ENCODE assay signal across 12 cellular contexts in genomic region chr4:123976285-123976684, GRCh38.
DNase-seq lines count a peak whose midpoint lies in the region; ATAC-seq and TF ChIP-seq lines count a peak whose summit lies in the region.
"Had no signal": no experiment of that assay in that cellular context is flagged by ENCODE, and none has a peak within 500 bp of the region (broad histone marks: within the 10 kb centered on the region; RNA-seq: fewer than 3 reads in every experiment).

No MANE protein-coding gene starts in this region.

- H3K27me3 Mint-ChIP-seq in brain (no peaks in the 10 kb centered on the region), mesothelial cell of epicardium (ENCODE audit: low read depth) (no peaks in the 10 kb centered on the region)
- H3K27me3 Mint-ChIP-seq in activated T-cell treated with anti-CD3 and anti-CD28 coated beads, Interleukin-2, amount 50 U/mL, for 24 hours: no peaks in the 10 kb centered on the region
- H3K27me3 Mint-ChIP-seq: activated B cell treated with CpG ODN at 0.5 μM for 24 hours had no signal

- no peak for TF ChIP-seq POLR2A in GM18505 (IDR thresholded peaks at IDR 0.05; ENCODE audit: borderline replicate concordance, extremely low read depth, insufficient read depth, insufficient read length)

- peaks cover 14 to 43% (median 35%) of the 10 kb centered on the region in 5 experiments for H3K9me3 Mint-ChIP-seq in brain
- peaks cover 20% of the 10 kb centered on the region for H3K9me3 Mint-ChIP-seq in mesothelial cell of epicardium
- H3K9me3 Mint-ChIP-seq in activated T-cell treated with anti-CD3 and anti-CD28 coated beads, Interleukin-2, amount 50 U/mL, for 24 hours: no peaks in the 10 kb centered on the region
- H3K9me3 Mint-ChIP-seq: activated B cell treated with CpG ODN at 0.5 μM for 24 hours had no signal

- no peak for ATAC-seq in GM18505 (IDR thresholded peaks at IDR 0.05; ENCODE audit: unreplicated experiment)

- peaks cover 10% of the 10 kb centered on the region for H3K36me3 Mint-ChIP-seq in brain
- peaks cover 2% of the 10 kb centered on the region for H3K36me3 Mint-ChIP-seq in mesothelial cell of epicardium
- H3K36me3 Mint-ChIP-seq in activated T-cell treated with anti-CD3 and anti-CD28 coated beads, Interleukin-2, amount 50 U/mL, for 24 hours (ENCODE audit: low read depth): no peaks in the 10 kb centered on the region
- H3K36me3 Mint-ChIP-seq: activated naive CD4-positive, alpha-beta T cell treated with anti-CD3 and anti-CD28 coated beads, Interleukin-2, amount 50 U/mL, for 24 hours had no signal

- H3K4me1 Mint-ChIP-seq in brain (peaks cover 34% of the 10 kb centered on the region), mesothelial cell of epicardium (peaks cover 21% of the 10 kb centered on the region)
- H3K4me1 Mint-ChIP-seq in activated T-cell treated with anti-CD3 and anti-CD28 coated beads, Interleukin-2, amount 50 U/mL, for 24 hours (ENCODE audit: low read depth): no peaks in the 10 kb centered on the region
- H3K4me1 Mint-ChIP-seq: activated naive CD4-positive, alpha-beta T cell treated with anti-CD3 and anti-CD28 coated beads, Interleukin-2, amount 50 U/mL, for 24 hours had no signal

- H3K4me3 Mint-ChIP-seq in brain (peak overlapping the region in 3 of 5 experiments; percentile 1 to 6 (median 4)), mesothelial cell of epicardium (no peak overlapping the region)
- H3K4me3 Mint-ChIP-seq in activated T-cell treated with anti-CD3 and anti-CD28 coated beads, Interleukin-2, amount 50 U/mL, for 24 hours: no peak overlapping the region
- H3K4me3 Mint-ChIP-seq: activated B cell treated with CpG ODN at 0.5 μM for 24 hours; activated naive CD4-positive, alpha-beta T cell treated with anti-CD3 and anti-CD28 coated beads, Interleukin-2, amount 50 U/mL, for 24 hours had no signal

- DNase-seq in DMS153 treated with DMSO at 0.1 percent for 48 hours (lab: John Stamatoyannopoulos, UW; ENCODE audit: unreplicated experiment) (peak; percentile 27), NAMALWA (ENCODE audit: low spot score) (peak; percentile 34), mesothelial cell of epicardium (ENCODE audit: low spot score in 2 of 2, unreplicated experiment in 2 of 2) (no peak), nucleus accumbens (lab: John Stamatoyannopoulos, UW) (no peak), cerebellar cortex (ENCODE audit: low spot score) (no peak)
- DNase-seq in activated T-cell treated with anti-CD3 and anti-CD28 coated beads, Interleukin-2, amount 50 U/mL, for 24 hours: no peak
- DNase-seq: activated B cell treated with CpG ODN at 0.5 μM for 24 hours; C1 segment of cervical spinal cord; NK-92 treated with Interleukin-12 subunit alpha and Interleukin-12 subunit beta, amount 100 ng/mL, for 24 hours had no signal

- H3K27ac Mint-ChIP-seq in brain: peak overlapping the region in 3 of 5 experiments; percentile 62 to 89 (median 89)
- H3K27ac Mint-ChIP-seq in mesothelial cell of epicardium: peak overlapping the region; percentile 75
- H3K27ac Mint-ChIP-seq in activated T-cell treated with anti-CD3 and anti-CD28 coated beads, Interleukin-2, amount 50 U/mL, for 24 hours: no peak overlapping the region
- H3K27ac Mint-ChIP-seq: activated B cell treated with CpG ODN at 0.5 μM for 24 hours; activated naive CD4-positive, alpha-beta T cell treated with anti-CD3 and anti-CD28 coated beads, Interleukin-2, amount 50 U/mL, for 24 hours had no signal

- no peak for TF ChIP-seq CTCF in brain (conservative IDR thresholded peaks at IDR 0.05)
- TF ChIP-seq CTCF in mesothelial cell of epicardium (IDR thresholded peaks at IDR 0.05; ENCODE audit: unreplicated experiment): no peak

Comparison
In these comparisons a context has a peak if more than half of its experiments do, and no peak if none do; other contexts are left out.
1. DNase-seq: peak in DMS153 treated with DMSO at 0.1 percent for 48 hours (single experiment) and NAMALWA (single experiment); none in mesothelial cell of epicardium (0 of 2), activated T-cell treated with anti-CD3 and anti-CD28 coated beads, Interleukin-2, amount 50 U/mL, for 24 hours (single experiment), nucleus accumbens (0 of 56) and cerebellar cortex (single experiment).
2. H3K4me3 Mint-ChIP-seq: peak in brain (3 of 5); none in mesothelial cell of epicardium (single experiment) and activated T-cell treated with anti-CD3 and anti-CD28 coated beads, Interleukin-2, amount 50 U/mL, for 24 hours (single experiment).